ENCODE assay signal across 9 cellular contexts in the genomic region with DNA sequence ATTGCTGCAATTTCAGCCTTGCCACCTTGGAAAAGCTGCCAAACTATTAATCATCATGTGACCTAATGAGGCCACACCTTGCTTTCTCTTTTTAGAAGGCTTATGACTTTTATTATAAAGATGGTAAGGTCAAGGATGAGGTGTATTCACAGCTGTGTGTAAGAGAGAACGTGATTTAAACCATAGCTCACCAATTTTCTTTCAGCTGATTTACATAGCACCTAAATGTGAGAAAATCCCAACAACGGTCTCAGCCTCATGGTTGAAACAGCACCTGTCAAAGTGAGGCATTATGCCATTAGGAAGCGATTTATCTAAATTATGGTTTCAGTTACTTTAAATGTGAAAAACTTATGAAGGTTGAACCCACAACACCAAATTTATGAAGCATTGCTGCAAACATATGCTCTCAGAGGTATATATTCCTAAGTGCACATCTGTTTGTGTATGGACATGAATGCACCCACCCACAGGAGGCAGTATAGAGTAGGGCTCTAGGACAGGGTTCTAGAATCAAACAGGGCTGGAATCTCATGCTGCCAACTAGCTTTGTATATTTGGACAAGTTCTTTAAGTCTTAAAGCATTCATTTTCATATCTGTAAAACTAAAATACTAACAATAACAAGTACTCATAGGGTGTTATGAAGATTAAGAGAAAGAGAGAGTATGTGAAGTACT.
DNase-seq lines count a peak whose midpoint lies in the region; ATAC-seq, FAIRE-seq and TF ChIP-seq lines count a peak whose summit lies in the region.
"Had no signal": no experiment of that assay in that cellular context is flagged by ENCODE, and none has a peak within 500 bp of the region (broad histone marks: within the 10 kb centered on the region; RNA-seq: fewer than 3 reads in every experiment).

No MANE protein-coding gene starts in this region.

- H4K20me1 ChIP-seq in DND-41 (ENCODE audit: insufficient read depth, low read length) = no peaks in the 10 kb centered on the region

- no peaks in the 10 kb centered on the region for H3K9me3 ChIP-seq in DND-41 (ENCODE audit: insufficient read depth, low read length, severe bottlenecking)
- H3K9me3 ChIP-seq in effector memory CD4-positive, alpha-beta T cell (ENCODE audit: control insufficient read depth, low read length) = no peaks in the 10 kb centered on the region
- H3K9me3 ChIP-seq: SJSA1 had no signal

- H2AFZ ChIP-seq in DND-41 (ENCODE audit: low read depth, low read length) = no peak overlapping the region

- peak; percentile 64 for TF ChIP-seq CTCF in DND-41 (IDR thresholded peaks at IDR 0.05; ENCODE audit: borderline replicate concordance, extremely low read depth, low read length, poor library complexity, severe bottlenecking)
- TF ChIP-seq CTCF in foreskin fibroblast (IDR thresholded peaks at IDR 0.05; ENCODE audit: low read depth, low read length) = peak; percentile 12

- FAIRE-seq in GM19239 (lab: Jason Lieb, UNC) = peak; percentile 76

- no peaks in the 10 kb centered on the region for H3K27me3 ChIP-seq in DND-41 (ENCODE audit: insufficient read depth, low read length, poor library complexity)
- H3K27me3 ChIP-seq in effector memory CD4-positive, alpha-beta T cell (replicated peaks; ENCODE audit: control insufficient read depth, insufficient read depth, low read length, poor library complexity, severe bottlenecking) = no peaks in the 10 kb centered on the region
- H3K27me3 ChIP-seq: SJSA1 had no signal

- H3K27ac ChIP-seq in DND-41 (ENCODE audit: low read length) = no peak overlapping the region
- no peak overlapping the region for H3K27ac ChIP-seq in effector memory CD4-positive, alpha-beta T cell (ENCODE audit: insufficient read depth, low read length, poor library complexity, severe bottlenecking)
- H3K27ac ChIP-seq: SJSA1 had no signal

- no peaks in the 10 kb centered on the region for H3K79me2 ChIP-seq in DND-41 (ENCODE audit: insufficient read depth, low read length)

- H3K36me3 ChIP-seq in DND-41 (ENCODE audit: insufficient read depth, low read length) = no peaks in the 10 kb centered on the region
- H3K36me3 ChIP-seq in effector memory CD4-positive, alpha-beta T cell (ENCODE audit: control insufficient read depth, insufficient read depth, low read length) = no peaks in the 10 kb centered on the region

- H3K4me2 ChIP-seq in DND-41 (ENCODE audit: insufficient read depth, low read length) = no peak overlapping the region

- H3K4me1 ChIP-seq in DND-41 (ENCODE audit: insufficient read depth, low read length) = no peaks in the 10 kb centered on the region
- H3K4me1 ChIP-seq in effector memory CD4-positive, alpha-beta T cell (ENCODE audit: control insufficient read depth, insufficient read depth, low read length, poor library complexity, severe bottlenecking) = no peaks in the 10 kb centered on the region
- H3K4me1 ChIP-seq: SJSA1 had no signal

- DNase-seq in DND-41 (peak; percentile 45), GM19239 (ENCODE audit: insufficient read length, low spot score) (no peak), NCI-H69 (lab: John Stamatoyannopoulos, UW) (peak; percentile 67), foreskin fibroblast (no peak), islet precursor cell (no peak), nucleus accumbens (lab: John Stamatoyannopoulos, UW) (no peak)
- no peak for DNase-seq in effector memory CD4-positive, alpha-beta T cell

- ATAC-seq in DND-41 (ENCODE audit: insufficient read depth, low read depth) (peak; percentile 72), HG02970 (IDR thresholded peaks at IDR 0.05; ENCODE audit: low FRiP score, unreplicated experiment) (no peak)

- no peak overlapping the region for H3K9ac ChIP-seq in DND-41 (ENCODE audit: low read depth, low read length)

- H3K4me3 ChIP-seq in DND-41 (ENCODE audit: low read depth in 1 of 2, low read length in 2 of 2) (no peak overlapping the region), foreskin fibroblast (ENCODE audit: low read depth in 1 of 2, low read length in 2 of 2) (no peak overlapping the region)
- no peak overlapping the region for H3K4me3 ChIP-seq in effector memory CD4-positive, alpha-beta T cell (ENCODE audit: insufficient read depth, low read depth, low read length, poor library complexity, severe bottlenecking)
- H3K4me3 ChIP-seq: SJSA1 had no signal

Comparison
In these comparisons a context has a peak if more than half of its experiments do, and no peak if none do; other contexts are left out.
1. DNase-seq: peak in DND-41 (single experiment) and NCI-H69 (single experiment); none in GM19239 (single experiment), foreskin fibroblast (0 of 2), islet precursor cell (single experiment), effector memory CD4-positive, alpha-beta T cell (0 of 3) and nucleus accumbens (0 of 56).